Comparison of ENCODE assay signal across 13 cellular contexts in the genomic region with DNA sequence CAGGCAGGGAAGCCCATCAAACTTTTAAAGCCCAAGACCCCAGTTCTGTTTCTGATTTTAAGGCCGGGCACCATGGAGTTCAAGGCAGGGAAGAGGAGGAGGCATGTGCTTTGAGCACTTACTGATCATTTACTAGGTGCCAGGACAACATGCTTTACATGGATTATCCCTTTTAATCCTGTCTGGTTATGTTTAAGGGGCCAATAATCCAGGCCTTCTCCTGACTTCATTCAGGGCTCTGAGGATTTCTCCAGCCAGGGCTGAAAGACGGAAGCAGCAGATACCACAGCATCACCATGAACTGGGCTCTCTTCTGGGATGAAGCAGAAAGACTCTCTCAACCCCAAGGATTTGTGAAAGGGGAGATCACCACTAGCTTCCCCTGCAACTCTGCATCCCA. TPM values are rescaled to one million over a fixed set of nuclear protein-coding genes. Genes with fewer than 3 reads are reported as not detected.
DNase-seq lines count a peak whose midpoint lies in the region; ATAC-seq and TF ChIP-seq lines count a peak whose summit lies in the region.
"Had no signal": no experiment of that assay in that cellular context is flagged by ENCODE, and none has a peak within 500 bp of the region (broad histone marks: within the 10 kb centered on the region; RNA-seq: fewer than 3 reads in every experiment).

No MANE protein-coding gene starts in this region.

- H3K27ac ChIP-seq in RWPE1: peak overlapping the region; percentile 83
- H3K27ac ChIP-seq: cardiac muscle cell had no signal

- POLR2A ChIA-PET in activated CD4-positive, alpha-beta T cell treated with anti-CD3 and anti-CD28 coated beads for 36 hours (lab: Charles Lee): interaction anchor here (2.5 to 3.6 kb wide), 2 partner anchors 103 to 107 kb away, joined by 21 to 28 read pairs; no protein-coding TSS in a partner anchor
- POLR2A ChIA-PET in RWPE1 (lab: Yijun Ruan, JAX; ENCODE audit: low non-redundant PET): no interaction called here

- H3K27ac Mint-ChIP-seq in activated CD4-positive, alpha-beta T cell treated with anti-CD3 and anti-CD28 coated beads for 36 hours: peak overlapping the region; percentile 96
- peak overlapping the region in 1 of 2 donors; percentile 95 for H3K27ac Mint-ChIP-seq in effector memory CD8-positive, alpha-beta T cell
- H3K27ac Mint-ChIP-seq in stimulated activated effector memory CD8-positive, alpha-beta T cell treated with anti-CD3 and anti-CD28 coated beads, Interleukin-12 subunit alpha, Interleukin-12 subunit beta, amount 100 ng/mL, for 72 hours: peak overlapping the region; percentile 95

- peaks cover 70% of the 10 kb centered on the region for H3K36me3 Mint-ChIP-seq in activated CD4-positive, alpha-beta T cell treated with anti-CD3 and anti-CD28 coated beads for 36 hours (ENCODE audit: low read depth)
- peaks cover 87% of the 10 kb centered on the region for H3K36me3 Mint-ChIP-seq in effector memory CD8-positive, alpha-beta T cell (ENCODE audit: insufficient read depth)
- H3K36me3 Mint-ChIP-seq in stimulated activated effector memory CD8-positive, alpha-beta T cell treated with anti-CD3 and anti-CD28 coated beads, Interleukin-12 subunit alpha, Interleukin-12 subunit beta, amount 100 ng/mL, for 72 hours: peaks cover 94% of the 10 kb centered on the region

- H3K27me3 Mint-ChIP-seq in activated CD4-positive, alpha-beta T cell treated with anti-CD3 and anti-CD28 coated beads for 36 hours: no peaks in the 10 kb centered on the region
- H3K27me3 Mint-ChIP-seq in effector memory CD8-positive, alpha-beta T cell: no peaks in the 10 kb centered on the region

- TF ChIP-seq CTCF in RWPE1 (conservative IDR thresholded peaks at IDR 0.05; ENCODE audit: low read depth): no peak

- DNase-seq in activated CD4-positive, alpha-beta T cell treated with anti-CD3 and anti-CD28 coated beads for 36 hours: no peak
- DNase-seq in activated CD4-positive, alpha-beta T cell treated with anti-CD3 and anti-CD28 coated beads, Interleukin-2, amount 50 U/mL, for 4 hours: no peak
- DNase-seq in RWPE1 (ENCODE audit: low spot score) (no peak), NOMO-1 treated with dmso at 0.1 percent for 144 hours (lab: John Stamatoyannopoulos, UW; ENCODE audit: unreplicated experiment) (no peak), HT-29 (ENCODE audit: low spot score) (no peak)
- no peak for DNase-seq in effector memory CD8-positive, alpha-beta T cell
- no peak for DNase-seq in stimulated activated effector memory CD8-positive, alpha-beta T cell treated with anti-CD3 and anti-CD28 coated beads, Interleukin-12 subunit alpha, Interleukin-12 subunit beta, amount 100 ng/mL, for 72 hours (ENCODE audit: low spot score in 2 of 2)
- DNase-seq in stimulated activated CD4-positive, alpha-beta T cell treated with anti-CD3 and anti-CD28 coated beads, Interleukin-4, amount 100 ng/mL, for 1 hour: no peak
- DNase-seq: DMS79 treated with DMSO at 0.1 percent for 48 hours, HCEC 1CT, IMR-90, NCI-H2029 had no signal

- no peak for ATAC-seq in activated CD4-positive, alpha-beta T cell treated with anti-CD3 and anti-CD28 coated beads for 36 hours
- no peak for ATAC-seq in effector memory CD8-positive, alpha-beta T cell (replicated peaks)
- ATAC-seq in stimulated activated effector memory CD8-positive, alpha-beta T cell treated with anti-CD3 and anti-CD28 coated beads, Interleukin-12 subunit alpha, Interleukin-12 subunit beta, amount 100 ng/mL, for 72 hours: no peak

- peak overlapping the region; percentile 100 for H3K4me3 Mint-ChIP-seq in activated CD4-positive, alpha-beta T cell treated with anti-CD3 and anti-CD28 coated beads for 36 hours
- H3K4me3 Mint-ChIP-seq in effector memory CD8-positive, alpha-beta T cell: peak overlapping the region; percentile 96 to 97
- H3K4me3 Mint-ChIP-seq in stimulated activated effector memory CD8-positive, alpha-beta T cell treated with anti-CD3 and anti-CD28 coated beads, Interleukin-12 subunit alpha, Interleukin-12 subunit beta, amount 100 ng/mL, for 72 hours: peak overlapping the region; percentile 99

- H3K9me3 Mint-ChIP-seq in activated CD4-positive, alpha-beta T cell treated with anti-CD3 and anti-CD28 coated beads for 36 hours (ENCODE audit: low read depth): no peaks in the 10 kb centered on the region
- H3K9me3 Mint-ChIP-seq in effector memory CD8-positive, alpha-beta T cell: no peaks in the 10 kb centered on the region
- H3K9me3 Mint-ChIP-seq in stimulated activated effector memory CD8-positive, alpha-beta T cell treated with anti-CD3 and anti-CD28 coated beads, Interleukin-12 subunit alpha, Interleukin-12 subunit beta, amount 100 ng/mL, for 72 hours: no peaks in the 10 kb centered on the region

- H3K4me1 Mint-ChIP-seq in activated CD4-positive, alpha-beta T cell treated with anti-CD3 and anti-CD28 coated beads for 36 hours: peaks cover 56% of the 10 kb centered on the region
- H3K4me1 Mint-ChIP-seq in effector memory CD8-positive, alpha-beta T cell (ENCODE audit: low read depth in 2 of 2): peaks cover 75 to 76% of the 10 kb centered on the region in 2 donors
- H3K4me1 Mint-ChIP-seq in stimulated activated effector memory CD8-positive, alpha-beta T cell treated with anti-CD3 and anti-CD28 coated beads, Interleukin-12 subunit alpha, Interleukin-12 subunit beta, amount 100 ng/mL, for 72 hours: peaks cover 76% of the 10 kb centered on the region

- intact Hi-C loops in activated CD4-positive, alpha-beta T cell treated with anti-CD3 and anti-CD28 coated beads for 36 hours (cut with DNase I, micrococcal nuclease): loop anchor here (5.0 kb wide), 2 partner anchors 90 to 155 kb away; a partner anchor contains a TSS

- CTCF ChIA-PET in activated CD4-positive, alpha-beta T cell treated with anti-CD3 and anti-CD28 coated beads for 36 hours (lab: Charles Lee): interaction anchor here (0.7 to 14.0 kb wide), 12 partner anchors 13 to 224 kb away, joined by 3 to 355 read pairs (median 4); a partner anchor contains a TSS
- CTCF ChIA-PET in RWPE1 (lab: Yijun Ruan, JAX): interaction anchor here (1.6 kb wide), 1 partner anchor 158 kb away, joined by 4 read pairs; a partner anchor contains a TSS

RNA-seq across cellular contexts. Expression of a gene that starts 4.1 kb away (rescaled TPM):
- 100 to 1,000 TPM; 625 to 806 TPM for total RNA-seq in activated CD4-positive, alpha-beta T cell treated with anti-CD3 and anti-CD28 coated beads for 36 hours
- 70.5 and 79.7 TPM in 2 replicates for total RNA-seq in HT-29 (2014; rRNA removed; shearing (Covaris generic))

RNA-seq across cellular contexts. Expression of a gene that starts 16.2 kb away (rescaled TPM):
- 10 to 100 TPM; 51.6 to 56.0 TPM for total RNA-seq in activated CD4-positive, alpha-beta T cell treated with anti-CD3 and anti-CD28 coated beads for 36 hours
- 40.7 and 53.9 TPM in 2 replicates for total RNA-seq in HT-29 (2014; rRNA removed; shearing (Covaris generic))

RNA-seq across cellular contexts. Expression of a gene that starts 16.5 kb away (rescaled TPM):
- 10 to 100 TPM; 19.4 to 21.6 TPM for total RNA-seq in activated CD4-positive, alpha-beta T cell treated with anti-CD3 and anti-CD28 coated beads for 36 hours
- total RNA-seq in HT-29 (2014; rRNA removed; shearing (Covaris generic)): 18.3 and 25.4 TPM in 2 replicates

RNA-seq across cellular contexts. Expression of a gene that starts 42.3 kb away (rescaled TPM):
- total RNA-seq in activated CD4-positive, alpha-beta T cell treated with anti-CD3 and anti-CD28 coated beads for 36 hours: 1 to 10 TPM; 5.6 to 7.3 TPM
- 2.0 and 2.9 TPM in 2 replicates for total RNA-seq in HT-29 (2014; rRNA removed; shearing (Covaris generic))
